13 cellular contexts compared by ENCODE assay signal in the genomic region with DNA sequence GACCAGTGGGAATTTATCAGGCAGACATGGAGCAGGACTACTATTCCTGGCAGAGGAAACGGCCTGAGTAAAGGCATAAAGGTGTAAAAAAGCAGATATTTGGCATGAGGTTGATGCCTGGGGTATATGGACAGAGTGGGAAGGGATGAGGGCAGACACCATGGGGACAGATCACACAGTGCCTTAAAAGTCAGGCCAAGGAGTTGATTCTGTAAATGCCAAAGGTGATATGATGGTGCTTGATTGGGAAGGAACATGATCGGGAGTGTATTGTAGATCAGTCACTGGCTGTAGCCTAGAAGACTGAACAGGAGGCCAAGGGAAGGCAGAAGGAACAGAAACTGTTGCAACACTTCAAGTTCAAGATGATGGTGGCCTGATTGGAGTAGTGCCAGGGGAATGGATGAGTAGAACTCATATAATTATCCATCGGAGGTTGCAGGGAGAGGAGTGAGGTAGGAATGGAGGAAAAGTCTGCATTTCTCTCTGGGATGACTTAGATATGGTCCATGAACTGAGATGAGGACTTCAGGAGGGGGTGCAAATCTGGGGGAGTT.
"Had no signal": no experiment of that assay in that cellular context is flagged by ENCODE, and none has a peak within 500 bp of the region (broad histone marks: within the 10 kb centered on the region; RNA-seq: fewer than 3 reads in every experiment).

No MANE protein-coding gene starts in this region.

- H3K9me3 ChIP-seq: right atrium auricular region had no signal

- DNase-seq: activated CD4-positive, alpha-beta T cell treated with anti-CD3 and anti-CD28 coated beads, Interleukin-2, amount 50 U/mL, for 1 hour; activated CD8-positive, alpha-beta memory T cell treated with anti-CD3 and anti-CD28 coated beads for 24 hours; activated naive CD8-positive, alpha-beta T cell treated with anti-CD3 and anti-CD28 coated beads for 36 hours; glutamatergic neuron; kidney glomerular epithelial cell; stimulated activated CD4-positive, alpha-beta T cell treated with anti-CD3 and anti-CD28 coated beads, Interleukin-15, amount 100 ng/mL, for 24 hours; stimulated activated CD4-positive, alpha-beta T cell treated with anti-CD3 and anti-CD28 coated beads, Interleukin-4, amount 100 ng/mL, for 24 hours; stimulated activated naive CD4-positive, alpha-beta T cell had no signal

- H3K4me1 ChIP-seq: right atrium auricular region had no signal

- H3K4me3 ChIP-seq: coronary artery, right atrium auricular region had no signal

- H3K36me3 ChIP-seq: right atrium auricular region had no signal

- ATAC-seq: activated CD4-positive, CD25-positive, alpha-beta regulatory T cell treated with anti-CD3 and anti-CD28 coated beads, Interleukin-2, amount 50 U/mL, for 24 hours; esophagus mucosa; natural killer cell treated with Interleukin-12 subunit alpha and Interleukin-12 subunit beta and Interleukin-15 and Interleukin-18, amount 100 ng/mL, for 72 hours had no signal

- H3K27ac ChIP-seq: coronary artery, right atrium auricular region had no signal
